1 cellular context compared by ENCODE assay signal in the genomic region with DNA sequence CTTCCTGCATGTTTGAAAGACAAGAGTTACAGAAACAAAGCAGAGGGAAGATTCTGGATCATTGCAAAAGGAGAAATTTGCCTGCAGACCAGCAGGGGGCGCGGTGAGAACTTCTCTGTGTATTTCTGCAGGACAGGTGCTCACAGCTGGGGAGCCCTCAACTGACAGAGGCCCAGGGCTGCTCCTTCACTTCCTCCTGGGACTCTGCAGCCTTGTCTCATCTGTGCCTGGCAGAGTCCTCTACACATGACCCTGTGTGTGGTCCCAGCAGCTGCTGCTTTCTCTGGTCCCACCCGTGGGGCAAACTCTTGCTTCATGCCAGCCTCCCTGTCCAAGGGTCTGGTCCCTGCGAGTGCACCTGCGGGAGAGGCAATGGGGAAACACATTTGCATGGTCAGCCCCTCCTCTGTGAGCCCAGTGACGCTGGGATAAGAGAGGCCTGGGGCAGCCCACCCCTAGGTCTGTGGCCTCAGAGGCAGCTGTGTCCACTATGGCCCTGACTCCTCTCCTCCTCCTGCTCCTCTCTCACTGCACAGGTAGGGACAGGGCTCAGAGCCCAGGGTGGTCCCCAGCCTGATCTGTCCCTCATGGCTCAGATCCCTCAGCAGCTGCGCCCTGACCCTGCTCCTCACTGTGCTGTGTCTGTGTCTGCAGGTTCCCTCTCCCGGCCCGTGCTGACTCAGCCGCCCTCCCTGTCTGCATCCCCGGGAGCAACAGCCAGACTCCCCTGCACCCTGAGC.
TF ChIP-seq lines count a peak whose summit lies in the region.

No MANE protein-coding gene starts in this region.

TF ChIP-seq in K562, 482 proteins besides CTCF, POLR2A, EP300 and RAD21 (continued from another document and continues in another):
- TF ChIP-seq ZNF639 (CRISPR knock-in tag; conservative IDR thresholded peaks at IDR 0.05 in 1 of 2, IDR thresholded peaks at IDR 0.05 in 1 of 2), result peak in 1 of 2 experiments; percentile 92; a peak in 1 of 4 replicates
- TF ChIP-seq ID3 (CRISPR knock-in tag; IDR thresholded peaks at IDR 0.05), result no peak
- TF ChIP-seq ID3 (tag; IDR thresholded peaks at IDR 0.05), result 0 out of 2 replicates have a peak, but pooled peaks have one; percentile 30
- no peak for TF ChIP-seq BCLAF1 (IDR thresholded peaks at IDR 0.05; ENCODE audit: borderline replicate concordance in 1 of 2, control insufficient read depth in 1 of 2, low read depth in 2 of 2, low read length in 1 of 2)
- TF ChIP-seq ZNF551 (CRISPR knock-in tag; IDR thresholded peaks at IDR 0.05), result no peak
- peak; percentile 65 for TF ChIP-seq JUND (IDR thresholded peaks at IDR 0.05; ENCODE audit: borderline replicate concordance, low read depth, low read length)
- TF ChIP-seq JUND (tag; IDR thresholded peaks at IDR 0.05; ENCODE audit: borderline replicate concordance, low read depth, low read length), result no peak; the same call in 2 of the 3 replicates
- TF ChIP-seq SMC3 (conservative IDR thresholded peaks at IDR 0.05; ENCODE audit: insufficient read depth, low read depth, low read length), result peak; percentile 70
- TF ChIP-seq NR2C1 (IDR thresholded peaks at IDR 0.05), result no peak
- TF ChIP-seq NR2C1 (tag; IDR thresholded peaks at IDR 0.05), result no peak
- peak; percentile 44; the same call in 1 of the 2 replicates for TF ChIP-seq ZNF184 (CRISPR knock-in tag; IDR thresholded peaks at IDR 0.05)
- 0 out of 2 replicates have a peak, but pooled peaks have one; percentile 49 for TF ChIP-seq HIVEP1 (CRISPR knock-in tag; IDR thresholded peaks at IDR 0.05)
- peak; percentile 78 for TF ChIP-seq SETDB1 (IDR thresholded peaks at IDR 0.05; ENCODE audit: low read length)
- 0 out of 2 replicates have a peak, but pooled peaks have one; percentile 75 for TF ChIP-seq ZNF583 (CRISPR knock-in tag; IDR thresholded peaks at IDR 0.05)
- 0 out of 2 replicates have a peak, but pooled peaks have one; percentile 24 for TF ChIP-seq MAFG (tag; conservative IDR thresholded peaks at IDR 0.05)
- TF ChIP-seq TBL1XR1 (IDR thresholded peaks at IDR 0.05; ENCODE audit: low read length in 2 of 2), result peak in 1 of 2 experiments; percentile 48; a peak in 2 of 4 replicates
- TF ChIP-seq, protein P1, sequence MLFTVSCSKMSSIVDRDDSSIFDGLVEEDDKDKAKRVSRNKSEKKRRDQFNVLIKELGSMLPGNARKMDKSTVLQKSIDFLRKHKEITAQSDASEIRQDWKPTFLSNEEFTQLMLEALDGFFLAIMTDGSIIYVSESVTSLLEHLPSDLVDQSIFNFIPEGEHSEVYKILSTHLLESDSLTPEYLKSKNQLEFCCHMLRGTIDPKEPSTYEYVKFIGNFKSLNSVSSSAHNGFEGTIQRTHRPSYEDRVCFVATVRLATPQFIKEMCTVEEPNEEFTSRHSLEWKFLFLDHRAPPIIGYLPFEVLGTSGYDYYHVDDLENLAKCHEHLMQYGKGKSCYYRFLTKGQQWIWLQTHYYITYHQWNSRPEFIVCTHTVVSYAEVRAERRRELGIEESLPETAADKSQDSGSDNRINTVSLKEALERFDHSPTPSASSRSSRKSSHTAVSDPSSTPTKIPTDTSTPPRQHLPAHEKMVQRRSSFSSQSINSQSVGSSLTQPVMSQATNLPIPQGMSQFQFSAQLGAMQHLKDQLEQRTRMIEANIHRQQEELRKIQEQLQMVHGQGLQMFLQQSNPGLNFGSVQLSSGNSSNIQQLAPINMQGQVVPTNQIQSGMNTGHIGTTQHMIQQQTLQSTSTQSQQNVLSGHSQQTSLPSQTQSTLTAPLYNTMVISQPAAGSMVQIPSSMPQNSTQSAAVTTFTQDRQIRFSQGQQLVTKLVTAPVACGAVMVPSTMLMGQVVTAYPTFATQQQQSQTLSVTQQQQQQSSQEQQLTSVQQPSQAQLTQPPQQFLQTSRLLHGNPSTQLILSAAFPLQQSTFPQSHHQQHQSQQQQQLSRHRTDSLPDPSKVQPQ (CRISPR knock-in tag; IDR thresholded peaks at IDR 0.05; ENCODE audit: borderline replicate concordance), result 0 out of 2 replicates have a peak, but pooled peaks have one; percentile 22
- peak; percentile 91 for TF ChIP-seq HOMEZ (CRISPR knock-in tag; IDR thresholded peaks at IDR 0.05)
- no peak for TF ChIP-seq FOXK2 (conservative IDR thresholded peaks at IDR 0.05 in 1 of 2, IDR thresholded peaks at IDR 0.05 in 1 of 2; ENCODE audit: low read depth in 2 of 2)
- TF ChIP-seq MAFF (IDR thresholded peaks at IDR 0.05; ENCODE audit: low read length), result peak; percentile 19; the same call in 1 of the 2 replicates
- peak; percentile 59 for TF ChIP-seq SAP30 (IDR thresholded peaks at IDR 0.05; ENCODE audit: borderline replicate concordance, insufficient read depth, low read depth, low read length, poor library complexity, severe bottlenecking)
- TF ChIP-seq ZNF133 (CRISPR knock-in tag; IDR thresholded peaks at IDR 0.05), result peak; percentile 67; the same call in 1 of the 2 replicates
- no peak for TF ChIP-seq ZNF79 (CRISPR knock-in tag; IDR thresholded peaks at IDR 0.05; ENCODE audit: low read depth)
- 0 out of 2 replicates have a peak, but pooled peaks have one; percentile 42 for TF ChIP-seq ETV5 (CRISPR knock-in tag; IDR thresholded peaks at IDR 0.05; ENCODE audit: low read depth)
- peak; percentile 3 for TF ChIP-seq MAX (CRISPR knock-in tag; IDR thresholded peaks at IDR 0.05)
- TF ChIP-seq NR2C2 (CRISPR knock-in tag; IDR thresholded peaks at IDR 0.05), result no peak
- TF ChIP-seq NR2C2 (tag; IDR thresholded peaks at IDR 0.05), result no peak
- TF ChIP-seq, protein P2, sequence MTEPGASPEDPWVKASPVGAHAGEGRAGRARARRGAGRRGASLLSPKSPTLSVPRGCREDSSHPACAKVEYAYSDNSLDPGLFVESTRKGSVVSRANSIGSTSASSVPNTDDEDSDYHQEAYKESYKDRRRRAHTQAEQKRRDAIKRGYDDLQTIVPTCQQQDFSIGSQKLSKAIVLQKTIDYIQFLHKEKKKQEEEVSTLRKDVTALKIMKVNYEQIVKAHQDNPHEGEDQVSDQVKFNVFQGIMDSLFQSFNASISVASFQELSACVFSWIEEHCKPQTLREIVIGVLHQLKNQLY (CRISPR knock-in tag; conservative IDR thresholded peaks at IDR 0.05), result peak in 1 of 2 experiments; percentile 18; a peak in 1 of 4 replicates
- TF ChIP-seq, protein P3, sequence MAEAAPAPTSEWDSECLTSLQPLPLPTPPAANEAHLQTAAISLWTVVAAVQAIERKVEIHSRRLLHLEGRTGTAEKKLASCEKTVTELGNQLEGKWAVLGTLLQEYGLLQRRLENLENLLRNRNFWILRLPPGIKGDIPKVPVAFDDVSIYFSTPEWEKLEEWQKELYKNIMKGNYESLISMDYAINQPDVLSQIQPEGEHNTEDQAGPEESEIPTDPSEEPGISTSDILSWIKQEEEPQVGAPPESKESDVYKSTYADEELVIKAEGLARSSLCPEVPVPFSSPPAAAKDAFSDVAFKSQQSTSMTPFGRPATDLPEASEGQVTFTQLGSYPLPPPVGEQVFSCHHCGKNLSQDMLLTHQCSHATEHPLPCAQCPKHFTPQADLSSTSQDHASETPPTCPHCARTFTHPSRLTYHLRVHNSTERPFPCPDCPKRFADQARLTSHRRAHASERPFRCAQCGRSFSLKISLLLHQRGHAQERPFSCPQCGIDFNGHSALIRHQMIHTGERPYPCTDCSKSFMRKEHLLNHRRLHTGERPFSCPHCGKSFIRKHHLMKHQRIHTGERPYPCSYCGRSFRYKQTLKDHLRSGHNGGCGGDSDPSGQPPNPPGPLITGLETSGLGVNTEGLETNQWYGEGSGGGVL (CRISPR knock-in tag; IDR thresholded peaks at IDR 0.05), result no peak
- no peak for TF ChIP-seq SAFB (IDR thresholded peaks at IDR 0.05; ENCODE audit: borderline replicate concordance, low read depth, low read length)
- no peak for TF ChIP-seq HOXB6 (CRISPR knock-in tag; IDR thresholded peaks at IDR 0.05; ENCODE audit: borderline replicate concordance)
- TF ChIP-seq TEAD4 (IDR thresholded peaks at IDR 0.05; ENCODE audit: low read length), result no peak
- 0 out of 2 replicates have a peak, but pooled peaks have one; percentile 38 for TF ChIP-seq TEAD4 (CRISPR knock-in tag; IDR thresholded peaks at IDR 0.05; ENCODE audit: borderline replicate concordance)
- TF ChIP-seq CAMTA2 (CRISPR knock-in tag; conservative IDR thresholded peaks at IDR 0.05), result 0 out of 2 replicates have a peak, but pooled peaks have one; percentile 51
- TF ChIP-seq KAT2B (IDR thresholded peaks at IDR 0.05; ENCODE audit: low read depth, low read length), result no peak
- TF ChIP-seq ZNF174 (CRISPR knock-in tag; IDR thresholded peaks at IDR 0.05), result no peak
- no peak for TF ChIP-seq ZNF212 (CRISPR knock-in tag; IDR thresholded peaks at IDR 0.05)
- TF ChIP-seq, protein P4, sequence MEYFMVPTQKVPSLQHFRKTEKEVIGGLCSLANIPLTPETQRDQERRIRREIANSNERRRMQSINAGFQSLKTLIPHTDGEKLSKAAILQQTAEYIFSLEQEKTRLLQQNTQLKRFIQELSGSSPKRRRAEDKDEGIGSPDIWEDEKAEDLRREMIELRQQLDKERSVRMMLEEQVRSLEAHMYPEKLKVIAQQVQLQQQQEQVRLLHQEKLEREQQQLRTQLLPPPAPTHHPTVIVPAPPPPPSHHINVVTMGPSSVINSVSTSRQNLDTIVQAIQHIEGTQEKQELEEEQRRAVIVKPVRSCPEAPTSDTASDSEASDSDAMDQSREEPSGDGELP (CRISPR knock-in tag; IDR thresholded peaks at IDR 0.05; ENCODE audit: borderline replicate concordance), result peak; percentile 93
- TF ChIP-seq RFX5 (IDR thresholded peaks at IDR 0.05; ENCODE audit: low read depth, low read length), result peak; percentile 38; the same call in 1 of the 2 replicates
- no peak for TF ChIP-seq ZBTB34 (CRISPR knock-in tag; IDR thresholded peaks at IDR 0.05)
